20 cellular contexts compared by ENCODE assay signal in the genomic region with DNA sequence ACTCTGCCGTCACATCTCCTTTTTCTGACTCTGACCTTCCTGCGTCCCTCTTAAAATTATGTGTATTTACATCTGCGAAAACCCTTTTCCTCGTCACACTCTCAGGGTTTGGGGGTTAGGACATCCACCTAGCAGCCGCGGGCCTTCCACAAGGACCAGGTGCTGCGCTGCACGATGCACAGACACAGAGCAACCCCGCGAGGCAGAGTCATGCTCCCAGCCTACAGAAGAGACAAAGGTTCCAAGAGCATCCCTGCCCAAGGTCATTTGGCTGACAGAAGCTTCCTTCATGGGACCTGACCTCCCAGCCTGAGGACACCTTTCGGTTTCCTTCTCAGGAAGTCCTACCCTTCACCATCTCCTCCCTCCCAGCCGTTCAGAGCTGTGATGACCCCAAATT.
DNase-seq lines count a peak whose midpoint lies in the region; ATAC-seq and TF ChIP-seq lines count a peak whose summit lies in the region.
"Had no signal": no experiment of that assay in that cellular context is flagged by ENCODE, and none has a peak within 500 bp of the region (broad histone marks: within the 10 kb centered on the region; RNA-seq: fewer than 3 reads in every experiment).

No MANE protein-coding gene starts in this region.

- H3K9me3 Mint-ChIP-seq in endodermal cell = no peaks in the 10 kb centered on the region
- no peaks in the 10 kb centered on the region for H3K9me3 Mint-ChIP-seq in activated CD4-positive, alpha-beta T cell treated with anti-CD3 and anti-CD28 coated beads for 36 hours (ENCODE audit: low read depth)
- H3K9me3 Mint-ChIP-seq: natural killer cell; stimulated activated naive CD8-positive, alpha-beta T cell treated with anti-CD3 and anti-CD28 coated beads, Interleukin-15, Interleukin-2, amounts not matched to agents 100 ng/mL and 50 ng/mL, for 24 hours had no signal

- peaks cover 21% of the 10 kb centered on the region for H3F3A ChIP-seq in PC-9 (ENCODE audit: insufficient read depth, low read depth)

- BruUV-seq in PC-9 (replicated peaks; lab: Mats Ljungman, UMichigan) = no TSS peak

- DNase-seq in PC-9 (no peak), endodermal cell (no peak), transverse colon (no peak)
- no peak for DNase-seq in stimulated activated naive CD8-positive, alpha-beta T cell treated with anti-CD3 and anti-CD28 coated beads, Interleukin-15, Interleukin-2, amounts not matched to agents 100 U/mL and 50 U/mL, for 24 hours
- no peak for DNase-seq in activated CD4-positive, alpha-beta T cell treated with anti-CD3 and anti-CD28 coated beads for 36 hours
- DNase-seq: ACHN; activated CD4-positive, alpha-beta T cell treated with anti-CD3 and anti-CD28 coated beads, Interleukin-2, amount 50 U/mL, for 4 hours; activated gamma-delta T cell; activated T-cell treated with anti-CD3 and anti-CD28 coated beads for 4 hours; brain microvascular endothelial cell; kidney glomerular epithelial cell; natural killer cell; NCI-H2081 treated with DMSO at 0.1 percent for 48 hours; NCI-H446 had no signal

- H3K9me3 ChIP-seq in PC-9 (ENCODE audit: insufficient read depth, low read depth) (no peaks in the 10 kb centered on the region), endodermal cell (ENCODE audit: control insufficient read depth, low read length) (no peaks in the 10 kb centered on the region), mucosa of rectum (ENCODE audit: control insufficient read depth in 2 of 2, low read length in 2 of 2) (no peaks in the 10 kb centered on the region), transverse colon (no peaks in the 10 kb centered on the region)
- H3K9me3 ChIP-seq: SJSA1, tibial nerve had no signal

- H3K27ac ChIP-seq in PC-9 (peak overlapping the region; percentile 94), endodermal cell (ENCODE audit: low read depth, low read length) (no peak overlapping the region), mucosa of rectum (ENCODE audit: low read depth in 2 of 2, low read length in 2 of 2) (peak overlapping the region; percentile 83 to 87), transverse colon (peak overlapping the region in 3 of 4 donors; percentile 71 to 78 (median 77))
- H3K27ac ChIP-seq: SJSA1 had no signal

- CTCF ChIA-PET in PC-9 (lab: Charles Lee) = no interaction called here
- CTCF ChIA-PET in activated CD4-positive, alpha-beta T cell treated with anti-CD3 and anti-CD28 coated beads for 36 hours (lab: Charles Lee) = no interaction called here

- no peaks in the 10 kb centered on the region for H3K9me2 ChIP-seq in PC-9 (ENCODE audit: insufficient read depth)

- H3K36me3 ChIP-seq in PC-9 (ENCODE audit: low read depth) (no peaks in the 10 kb centered on the region), endodermal cell (ENCODE audit: control insufficient read depth, insufficient read depth, low read length) (peaks cover 3% of the 10 kb centered on the region), mucosa of rectum (ENCODE audit: control insufficient read depth in 2 of 2, insufficient read depth in 2 of 2, low read length in 2 of 2) (peaks cover 0 to 6% of the 10 kb centered on the region in 2 donors), transverse colon (no peaks in the 10 kb centered on the region)
- H3K36me3 ChIP-seq: brain microvascular endothelial cell had no signal

- H3K9ac ChIP-seq in endodermal cell (ENCODE audit: extremely low read depth, low read length, poor library complexity, severe bottlenecking) (no peak overlapping the region), mucosa of rectum (ENCODE audit: low read depth in 1 of 2, low read length in 2 of 2) (peak overlapping the region in 1 of 2 donors; percentile 24)

- H3K27me3 Mint-ChIP-seq in endodermal cell (ENCODE audit: insufficient read depth) = no peaks in the 10 kb centered on the region
- no peaks in the 10 kb centered on the region for H3K27me3 Mint-ChIP-seq in activated CD4-positive, alpha-beta T cell treated with anti-CD3 and anti-CD28 coated beads for 36 hours
- H3K27me3 Mint-ChIP-seq: stimulated activated naive CD8-positive, alpha-beta T cell treated with anti-CD3 and anti-CD28 coated beads, Interleukin-15, Interleukin-2, amounts not matched to agents 100 ng/mL and 50 ng/mL, for 24 hours had no signal

- H3K4me1 Mint-ChIP-seq in endodermal cell = no peaks in the 10 kb centered on the region
- H3K4me1 Mint-ChIP-seq in activated CD4-positive, alpha-beta T cell treated with anti-CD3 and anti-CD28 coated beads for 36 hours = no peaks in the 10 kb centered on the region

- H3K27ac Mint-ChIP-seq in endodermal cell = peak overlapping the region; percentile 74
- H3K27ac Mint-ChIP-seq in activated CD4-positive, alpha-beta T cell treated with anti-CD3 and anti-CD28 coated beads for 36 hours = no peak overlapping the region
- H3K27ac Mint-ChIP-seq: stimulated activated naive CD8-positive, alpha-beta T cell treated with anti-CD3 and anti-CD28 coated beads, Interleukin-15, Interleukin-2, amounts not matched to agents 100 ng/mL and 50 ng/mL, for 24 hours had no signal

- peak overlapping the region; percentile 58; the same call in 1 of the 2 replicates for H3K4me2 ChIP-seq in PC-9

- no peaks in the 10 kb centered on the region for H3K27me3 ChIP-seq in PC-9 (ENCODE audit: insufficient read depth, low read depth)
- H3K27me3 ChIP-seq in endodermal cell (ENCODE audit: control insufficient read depth, insufficient read depth, low read length, poor library complexity, severe bottlenecking) = no peaks in the 10 kb centered on the region
- H3K27me3 ChIP-seq in mucosa of rectum (ENCODE audit: control insufficient read depth in 2 of 2, insufficient read depth in 2 of 2, low read length in 2 of 2) = no peaks in the 10 kb centered on the region
- no peaks in the 10 kb centered on the region for H3K27me3 ChIP-seq in transverse colon
- H3K27me3 ChIP-seq: brain microvascular endothelial cell, SJSA1, tibial nerve had no signal

- TF ChIP-seq EP300 in transverse colon (IDR thresholded peaks at IDR 0.05; ENCODE audit: low read depth) = no peak

- H3K4me1 ChIP-seq in PC-9 (replicated peaks; ENCODE audit: insufficient read depth) (peaks cover 28% of the 10 kb centered on the region), endodermal cell (ENCODE audit: control insufficient read depth, insufficient read depth, low read length) (no peaks in the 10 kb centered on the region), mucosa of rectum (ENCODE audit: control insufficient read depth in 2 of 2, insufficient read depth in 2 of 2, low read length in 2 of 2) (peaks cover 21 to 23% of the 10 kb centered on the region in 2 donors), transverse colon (peaks cover 5 to 19% (median 9%) of the 10 kb centered on the region in 4 donors)
- H3K4me1 ChIP-seq: SJSA1 had no signal

- no peak overlapping the region for H2AFZ ChIP-seq in PC-9

- H3K79me2 ChIP-seq in PC-9 (ENCODE audit: low read depth) = peaks cover 12% of the 10 kb centered on the region

- POLR2A ChIA-PET in PC-9 (lab: Charles Lee; ENCODE audit: unreplicated experiment) = no interaction called here
- POLR2A ChIA-PET in activated CD4-positive, alpha-beta T cell treated with anti-CD3 and anti-CD28 coated beads for 36 hours (lab: Charles Lee) = no interaction called here

- peaks cover 23% of the 10 kb centered on the region for H3K36me3 Mint-ChIP-seq in endodermal cell (ENCODE audit: low read depth)
- no peaks in the 10 kb centered on the region for H3K36me3 Mint-ChIP-seq in activated CD4-positive, alpha-beta T cell treated with anti-CD3 and anti-CD28 coated beads for 36 hours (ENCODE audit: low read depth)
- H3K36me3 Mint-ChIP-seq: natural killer cell had no signal

- 92 to 94% methylated on average over 2 to 12 of the region's 12 CpGs for WGBS in endodermal cell (ENCODE audit: insufficient coverage in 1 of 2, insufficient read length in 1 of 2), 2 experiments
- WGBS in transverse colon (ENCODE audit: low coverage in 1 of 2), 2 donors = 95 to 96% methylated on average over 4 to 12 of the region's 12 CpGs

- H3K4me3 Mint-ChIP-seq in endodermal cell = no peak overlapping the region
- no peak overlapping the region for H3K4me3 Mint-ChIP-seq in activated CD4-positive, alpha-beta T cell treated with anti-CD3 and anti-CD28 coated beads for 36 hours
- H3K4me3 Mint-ChIP-seq: natural killer cell; stimulated activated naive CD8-positive, alpha-beta T cell treated with anti-CD3 and anti-CD28 coated beads, Interleukin-15, Interleukin-2, amounts not matched to agents 100 ng/mL and 50 ng/mL, for 24 hours had no signal

- in situ Hi-C loops in transverse colon (cut with MboI; ENCODE audit: low pct_ligation_motif_present in 1 of 4, low pct_unique_long_range_greater_than_20kb in 1 of 4, low sequenced_read_pairs in 3 of 4) = no loop called here

- no peak overlapping the region for H3K4me3 ChIP-seq in PC-9
- no peak overlapping the region for H3K4me3 ChIP-seq in endodermal cell (ENCODE audit: low read length)
- H3K4me3 ChIP-seq in mucosa of rectum (ENCODE audit: low read length in 2 of 2) = no peak overlapping the region
- H3K4me3 ChIP-seq in transverse colon = no peak overlapping the region
- H3K4me3 ChIP-seq: SJSA1, tibial nerve had no signal

- ATAC-seq in HG02973 (IDR thresholded peaks at IDR 0.05; ENCODE audit: unreplicated experiment) (no peak), GM21786 (IDR thresholded peaks at IDR 0.05; ENCODE audit: unreplicated experiment) (no peak)
- ATAC-seq in stimulated activated naive CD8-positive, alpha-beta T cell treated with anti-CD3 and anti-CD28 coated beads, Interleukin-15, Interleukin-2, amounts not matched to agents 100 U/mL and 50 U/mL, for 24 hours = no peak
- ATAC-seq in activated CD4-positive, alpha-beta T cell treated with anti-CD3 and anti-CD28 coated beads for 36 hours = no peak

- TF ChIP-seq CTCF in PC-9 (conservative IDR thresholded peaks at IDR 0.05) = no peak
- no peak for TF ChIP-seq CTCF in endodermal cell (conservative IDR thresholded peaks at IDR 0.05)
- no peak for TF ChIP-seq CTCF in transverse colon (IDR thresholded peaks at IDR 0.05)

- no peaks in the 10 kb centered on the region for H4K20me1 ChIP-seq in PC-9 (ENCODE audit: insufficient read depth)

- intact Hi-C loops in PC-9 (cut with micrococcal nuclease; ENCODE audit: unreplicated experiment) (no loop called here), transverse colon (cut with DNase I; ENCODE audit: low total_unique reads) (no loop called here)
- intact Hi-C loops in activated CD4-positive, alpha-beta T cell treated with anti-CD3 and anti-CD28 coated beads for 36 hours (cut with DNase I, micrococcal nuclease) = no loop called here

- no peak for TF ChIP-seq POLR2A in transverse colon (IDR thresholded peaks at IDR 0.05)
